ENCODE assay signal across 1 cellular context in genomic region chr7:25947669-25948516, GRCh38.
TF ChIP-seq lines count a peak whose summit lies in the region.

No MANE protein-coding gene starts in this region.

TF ChIP-seq in GM12878, 131 proteins besides CTCF, POLR2A, EP300 and RAD21 (continued from another document):
- TF ChIP-seq TAF1 (IDR thresholded peaks at IDR 0.05; ENCODE audit: borderline replicate concordance, low read depth, low read length) (no peak), RCOR1 (conservative IDR thresholded peaks at IDR 0.05; ENCODE audit: low read depth, low read length) (no peak), FOS (IDR thresholded peaks at IDR 0.05; ENCODE audit: borderline replicate concordance, extremely low read depth, insufficient read length) (no peak), ZNF384 (IDR thresholded peaks at IDR 0.05; ENCODE audit: borderline replicate concordance, low read depth, low read length) (no peak), HDAC6 (IDR thresholded peaks at IDR 0.05; ENCODE audit: unreplicated experiment) (no peak), WRNIP1 (IDR thresholded peaks at IDR 0.05; ENCODE audit: borderline replicate concordance, low read depth, low read length) (no peak), MEF2B (IDR thresholded peaks at IDR 0.05; ENCODE audit: partially characterized antibody, poor library complexity, severe bottlenecking) (no peak), CREB1 (IDR thresholded peaks at IDR 0.05; ENCODE audit: low read depth) (no peak), ZSCAN29 (IDR thresholded peaks at IDR 0.05) (no peak), EZH2 (IDR thresholded peaks at IDR 0.05; ENCODE audit: borderline replicate concordance, control insufficient read depth, low read depth, low read length) (no peak), RFX5 (IDR thresholded peaks at IDR 0.05; ENCODE audit: low read depth, low read length) (no peak), BCL3 (IDR thresholded peaks at IDR 0.05; ENCODE audit: borderline replicate concordance, insufficient read depth, low read depth, low read length, poor library complexity, severe bottlenecking) (no peak), NRF1 (conservative IDR thresholded peaks at IDR 0.05; ENCODE audit: low read depth, low read length) (no peak), EED (IDR thresholded peaks at IDR 0.05; ENCODE audit: low read depth) (peak; percentile 90), NFXL1 (IDR thresholded peaks at IDR 0.05; ENCODE audit: borderline replicate concordance) (no peak), TBL1XR1 (IDR thresholded peaks at IDR 0.05; ENCODE audit: low read depth, low read length) (no peak), POLR2AphosphoS5 (IDR thresholded peaks at IDR 0.05; ENCODE audit: low read length) (no peak), HCFC1 (IDR thresholded peaks at IDR 0.05; ENCODE audit: low read length) (no peak), MYC (IDR thresholded peaks at IDR 0.05; ENCODE audit: insufficient read depth, insufficient read length, insufficient replicate concordance, low read length, severe bottlenecking) (no peak), IRF3 (IDR thresholded peaks at IDR 0.05) (no peak), BCLAF1 (IDR thresholded peaks at IDR 0.05) (no peak), MEF2A (IDR thresholded peaks at IDR 0.05; ENCODE audit: insufficient read depth, low read depth, low read length) (peak; percentile 33; the same call in 1 of the 2 replicates), JUND (IDR thresholded peaks at IDR 0.05; ENCODE audit: low read depth, low read length) (no peak), CBX3 (IDR thresholded peaks at IDR 0.05; ENCODE audit: borderline replicate concordance, low read depth) (no peak), CHD1 (IDR thresholded peaks at IDR 0.05; ENCODE audit: low read depth, low read length) (no peak), CBX5 (IDR thresholded peaks at IDR 0.05; ENCODE audit: low read depth) (no peak), ZNF207 (IDR thresholded peaks at IDR 0.05; ENCODE audit: borderline replicate concordance) (no peak), CHD4 (IDR thresholded peaks at IDR 0.05) (no peak), CEBPZ (IDR thresholded peaks at IDR 0.05; ENCODE audit: low read depth, low read length) (no peak), YY1 (IDR thresholded peaks at IDR 0.05; ENCODE audit: low read depth, low read length) (no peak), POLR2AphosphoS2 (IDR thresholded peaks at IDR 0.05; ENCODE audit: low read depth, low read length) (no peak), SMAD5 (IDR thresholded peaks at IDR 0.05; ENCODE audit: low read depth) (no peak), IKZF1 (conservative IDR thresholded peaks at IDR 0.05) (peak; percentile 75), PAX8 (IDR thresholded peaks at IDR 0.05) (no peak), TCF3 (IDR thresholded peaks at IDR 0.05; ENCODE audit: borderline replicate concordance, insufficient read depth, low read depth, low read length) (no peak), BHLHE40 (IDR thresholded peaks at IDR 0.05; ENCODE audit: borderline replicate concordance in 1 of 2, low read depth in 2 of 2, low read length in 1 of 2) (peak in 1 of 2 experiments; percentile 21; a peak in 1 of 4 replicates), SUPT20H (IDR thresholded peaks at IDR 0.05; ENCODE audit: borderline replicate concordance, control insufficient read depth, low read depth, low read length) (no peak), ZNF24 (IDR thresholded peaks at IDR 0.05) (no peak), NFIC (IDR thresholded peaks at IDR 0.05; ENCODE audit: low read depth, low read length) (peak; percentile 37; the same call in 1 of the 2 replicates)
- TF ChIP-seq, protein P1, sequence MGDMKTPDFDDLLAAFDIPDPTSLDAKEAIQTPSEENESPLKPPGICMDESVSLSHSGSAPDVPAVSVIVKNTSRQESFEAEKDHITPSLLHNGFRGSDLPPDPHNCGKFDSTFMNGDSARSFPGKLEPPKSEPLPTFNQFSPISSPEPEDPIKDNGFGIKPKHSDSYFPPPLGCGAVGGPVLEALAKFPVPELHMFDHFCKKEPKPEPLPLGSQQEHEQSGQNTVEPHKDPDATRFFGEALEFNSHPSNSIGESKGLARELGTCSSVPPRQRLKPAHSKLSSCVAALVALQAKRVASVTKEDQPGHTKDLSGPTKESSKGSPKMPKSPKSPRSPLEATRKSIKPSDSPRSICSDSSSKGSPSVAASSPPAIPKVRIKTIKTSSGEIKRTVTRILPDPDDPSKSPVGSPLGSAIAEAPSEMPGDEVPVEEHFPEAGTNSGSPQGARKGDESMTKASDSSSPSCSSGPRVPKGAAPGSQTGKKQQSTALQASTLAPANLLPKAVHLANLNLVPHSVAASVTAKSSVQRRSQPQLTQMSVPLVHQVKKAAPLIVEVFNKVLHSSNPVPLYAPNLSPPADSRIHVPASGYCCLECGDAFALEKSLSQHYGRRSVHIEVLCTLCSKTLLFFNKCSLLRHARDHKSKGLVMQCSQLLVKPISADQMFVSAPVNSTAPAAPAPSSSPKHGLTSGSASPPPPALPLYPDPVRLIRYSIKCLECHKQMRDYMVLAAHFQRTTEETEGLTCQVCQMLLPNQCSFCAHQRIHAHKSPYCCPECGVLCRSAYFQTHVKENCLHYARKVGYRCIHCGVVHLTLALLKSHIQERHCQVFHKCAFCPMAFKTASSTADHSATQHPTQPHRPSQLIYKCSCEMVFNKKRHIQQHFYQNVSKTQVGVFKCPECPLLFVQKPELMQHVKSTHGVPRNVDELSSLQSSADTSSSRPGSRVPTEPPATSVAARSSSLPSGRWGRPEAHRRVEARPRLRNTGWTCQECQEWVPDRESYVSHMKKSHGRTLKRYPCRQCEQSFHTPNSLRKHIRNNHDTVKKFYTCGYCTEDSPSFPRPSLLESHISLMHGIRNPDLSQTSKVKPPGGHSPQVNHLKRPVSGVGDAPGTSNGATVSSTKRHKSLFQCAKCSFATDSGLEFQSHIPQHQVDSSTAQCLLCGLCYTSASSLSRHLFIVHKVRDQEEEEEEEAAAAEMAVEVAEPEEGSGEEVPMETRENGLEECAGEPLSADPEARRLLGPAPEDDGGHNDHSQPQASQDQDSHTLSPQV (IDR thresholded peaks at IDR 0.05) = no peak
- TF ChIP-seq, protein P2, sequence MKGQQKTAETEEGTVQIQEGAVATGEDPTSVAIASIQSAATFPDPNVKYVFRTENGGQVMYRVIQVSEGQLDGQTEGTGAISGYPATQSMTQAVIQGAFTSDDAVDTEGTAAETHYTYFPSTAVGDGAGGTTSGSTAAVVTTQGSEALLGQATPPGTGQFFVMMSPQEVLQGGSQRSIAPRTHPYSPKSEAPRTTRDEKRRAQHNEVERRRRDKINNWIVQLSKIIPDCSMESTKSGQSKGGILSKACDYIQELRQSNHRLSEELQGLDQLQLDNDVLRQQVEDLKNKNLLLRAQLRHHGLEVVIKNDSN (IDR thresholded peaks at IDR 0.05; ENCODE audit: borderline replicate concordance, extremely low read length, insufficient read depth, low read depth, low read length) = no peak
- TF ChIP-seq, protein P3, sequence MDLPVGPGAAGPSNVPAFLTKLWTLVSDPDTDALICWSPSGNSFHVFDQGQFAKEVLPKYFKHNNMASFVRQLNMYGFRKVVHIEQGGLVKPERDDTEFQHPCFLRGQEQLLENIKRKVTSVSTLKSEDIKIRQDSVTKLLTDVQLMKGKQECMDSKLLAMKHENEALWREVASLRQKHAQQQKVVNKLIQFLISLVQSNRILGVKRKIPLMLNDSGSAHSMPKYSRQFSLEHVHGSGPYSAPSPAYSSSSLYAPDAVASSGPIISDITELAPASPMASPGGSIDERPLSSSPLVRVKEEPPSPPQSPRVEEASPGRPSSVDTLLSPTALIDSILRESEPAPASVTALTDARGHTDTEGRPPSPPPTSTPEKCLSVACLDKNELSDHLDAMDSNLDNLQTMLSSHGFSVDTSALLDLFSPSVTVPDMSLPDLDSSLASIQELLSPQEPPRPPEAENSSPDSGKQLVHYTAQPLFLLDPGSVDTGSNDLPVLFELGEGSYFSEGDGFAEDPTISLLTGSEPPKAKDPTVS (IDR thresholded peaks at IDR 0.05; ENCODE audit: low read depth, low read length) = no peak
- TF ChIP-seq, protein P4, sequence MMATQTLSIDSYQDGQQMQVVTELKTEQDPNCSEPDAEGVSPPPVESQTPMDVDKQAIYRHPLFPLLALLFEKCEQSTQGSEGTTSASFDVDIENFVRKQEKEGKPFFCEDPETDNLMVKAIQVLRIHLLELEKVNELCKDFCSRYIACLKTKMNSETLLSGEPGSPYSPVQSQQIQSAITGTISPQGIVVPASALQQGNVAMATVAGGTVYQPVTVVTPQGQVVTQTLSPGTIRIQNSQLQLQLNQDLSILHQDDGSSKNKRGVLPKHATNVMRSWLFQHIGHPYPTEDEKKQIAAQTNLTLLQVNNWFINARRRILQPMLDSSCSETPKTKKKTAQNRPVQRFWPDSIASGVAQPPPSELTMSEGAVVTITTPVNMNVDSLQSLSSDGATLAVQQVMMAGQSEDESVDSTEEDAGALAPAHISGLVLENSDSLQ (IDR thresholded peaks at IDR 0.05) = no peak
